In the genomic region with DNA sequence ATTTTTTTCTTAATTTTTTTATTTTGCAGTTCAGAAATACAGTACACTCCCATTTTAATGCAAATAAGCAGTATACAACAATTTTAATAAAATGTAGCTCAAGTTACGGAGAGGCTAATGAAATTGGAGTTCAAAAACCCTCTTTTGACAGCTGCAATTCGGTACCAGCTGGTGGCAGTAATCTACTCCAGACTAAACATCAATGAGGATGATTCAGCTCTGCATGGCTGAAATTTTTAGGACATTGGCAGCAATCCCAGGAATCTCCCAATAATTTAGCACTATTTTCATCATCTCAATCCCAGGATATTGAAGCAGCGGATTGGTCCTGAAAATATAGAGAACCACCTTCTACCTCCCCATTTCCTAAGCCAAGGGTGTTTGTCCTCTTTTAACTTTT, we compare ENCODE assay signal across 1 cellular context.
TF ChIP-seq lines count a peak whose summit lies in the region.

No MANE protein-coding gene starts in this region.

TF ChIP-seq in IMR-90, 13 proteins besides CTCF, POLR2A, EP300 and RAD21 (continued from another document):
- TF ChIP-seq ELK1 (IDR thresholded peaks at IDR 0.05; ENCODE audit: borderline replicate concordance, low read depth, low read length) (no peak), NFE2L2 (IDR thresholded peaks at IDR 0.05; ENCODE audit: low read depth, low read length) (peak; percentile 60; the same call in 1 of the 2 replicates), USF2 (IDR thresholded peaks at IDR 0.05; ENCODE audit: low read depth, low read length) (no peak), BHLHE40 (IDR thresholded peaks at IDR 0.05; ENCODE audit: low read depth, low read length) (no peak)
